18 cellular contexts compared by ENCODE assay signal in the genomic region with DNA sequence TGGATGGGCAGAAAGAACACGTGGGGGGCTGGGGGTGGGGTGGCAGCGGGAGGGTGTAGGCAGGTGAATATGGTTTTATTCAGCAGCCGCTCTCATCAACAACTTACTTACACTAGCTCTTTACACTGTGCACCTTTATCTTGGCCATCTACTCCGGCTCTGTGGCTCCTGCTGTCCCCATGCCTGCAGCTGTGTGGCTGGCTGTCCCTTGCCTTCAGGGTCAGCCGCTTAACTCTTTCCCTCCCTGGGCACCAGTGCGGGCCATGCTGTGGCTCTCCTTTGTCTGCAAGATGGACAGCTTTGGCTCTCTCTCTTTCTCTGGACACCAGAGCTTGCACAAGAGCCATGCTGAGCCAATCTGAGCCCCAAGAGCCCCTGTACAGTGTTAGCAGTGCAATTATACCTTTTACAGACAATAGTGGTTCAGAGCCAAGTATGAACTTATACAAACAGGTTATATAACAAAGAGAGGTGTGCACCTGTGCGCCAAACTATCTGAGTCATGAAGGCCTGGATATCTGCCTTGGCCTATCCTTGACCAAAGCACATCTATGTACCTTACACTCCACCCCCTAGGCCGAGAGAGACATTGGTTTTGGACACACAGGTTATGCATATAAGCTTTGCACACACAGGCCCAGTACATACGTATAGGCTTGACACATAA.
DNase-seq lines count a peak whose midpoint lies in the region; ATAC-seq, FAIRE-seq and TF ChIP-seq lines count a peak whose summit lies in the region.
"Had no signal": no experiment of that assay in that cellular context is flagged by ENCODE, and none has a peak within 500 bp of the region (broad histone marks: within the 10 kb centered on the region; RNA-seq: fewer than 3 reads in every experiment).

No MANE protein-coding gene starts in this region.

- no peak overlapping the region for H3K9ac ChIP-seq in keratinocyte (ENCODE audit: control insufficient read depth, extremely low read depth, insufficient read depth, low read length)

- H4K20me1 ChIP-seq in keratinocyte (ENCODE audit: control insufficient read depth, extremely low read depth, insufficient read depth, low read length) = no peaks in the 10 kb centered on the region

- no peaks in the 10 kb centered on the region for H3K27me3 Mint-ChIP-seq in natural killer cell (ENCODE audit: low read depth in 2 of 2)

- no peaks in the 10 kb centered on the region for H3K36me3 ChIP-seq in keratinocyte (ENCODE audit: control insufficient read depth in 2 of 2, extremely low read depth in 1 of 2, insufficient read depth in 2 of 2, low read length in 2 of 2)

- dilution Hi-C loops in keratinocyte (cut with MboI; ENCODE audit: extremely low pct_ligation_motif_present, low sequenced_read_pairs) = no loop called here

- no peak overlapping the region for H3K27ac ChIP-seq in keratinocyte (ENCODE audit: control insufficient read depth, insufficient read depth, low read length)
- H3K27ac ChIP-seq: A549 had no signal

- no peaks in the 10 kb centered on the region for H3K27me3 ChIP-seq in keratinocyte (ENCODE audit: control insufficient read depth, extremely low read depth, insufficient read depth, low read length)

- H3K4me1 ChIP-seq in keratinocyte (ENCODE audit: control insufficient read depth, extremely low read depth, insufficient read depth, low read length) = peaks cover 19% of the 10 kb centered on the region
- H3K4me1 ChIP-seq: A549 had no signal

- H3K36me3 Mint-ChIP-seq in natural killer cell = no peaks in the 10 kb centered on the region

- ATAC-seq in GM21737 (IDR thresholded peaks at IDR 0.05; ENCODE audit: unreplicated experiment) (no peak), natural killer cell (no peak)
- ATAC-seq: A549 had no signal

- FAIRE-seq in keratinocyte (lab: Jason Lieb, UNC) = peak; percentile 61
- FAIRE-seq: A549, GM12891 had no signal

- TF ChIP-seq CTCF in LNCaP clone FGC (IDR thresholded peaks at IDR 0.05; ENCODE audit: control insufficient read depth, extremely low read depth, insufficient read depth) (no peak), keratinocyte (optimal IDR thresholded peaks at IDR 0.05 in 1 of 3, IDR thresholded peaks at IDR 0.05 in 1 of 3, conservative IDR thresholded peaks at IDR 0.05 in 1 of 3; ENCODE audit: extremely low read depth in 1 of 3, insufficient read depth in 2 of 3, low read length in 3 of 3) (no peak), natural killer cell (IDR thresholded peaks at IDR 0.05) (no peak)

- no peaks in the 10 kb centered on the region for H3K9me3 ChIP-seq in keratinocyte (ENCODE audit: control insufficient read depth, low read depth, low read length)

- H3K4me1 Mint-ChIP-seq in natural killer cell = peaks cover 5 to 32% of the 10 kb centered on the region in 2 donors

- no peak overlapping the region for H3K4me2 ChIP-seq in keratinocyte (ENCODE audit: control insufficient read depth, extremely low read depth, insufficient read depth, low read depth, low read length)
- H3K4me2 ChIP-seq: A549 had no signal

- no peaks in the 10 kb centered on the region for H3K79me2 ChIP-seq in keratinocyte (ENCODE audit: control insufficient read depth, insufficient read depth, low read length)

- DNase-seq in NCI-H510A treated with DMSO at 0.1 percent for 48 hours (lab: John Stamatoyannopoulos, UW) = peak; percentile 7
- DNase-seq in NCI-H510A (lab: John Stamatoyannopoulos, UW) = no peak
- peak; percentile 11 for DNase-seq in LNCaP clone FGC (ENCODE audit: low read depth)
- peak; percentile 82 for DNase-seq in SK-N-DZ (ENCODE audit: low spot score)
- no peak for DNase-seq in keratinocyte (ENCODE audit: low read depth, low spot score)
- no peak for DNase-seq in middle frontal gyrus (ENCODE audit: extremely low spot score, low spot score)
- no peak for DNase-seq in natural killer cell
- DNase-seq: C1 segment of cervical spinal cord, GF-D8, GOT3, MM.1S, NCI-H2029 treated with DMSO at 0.1 percent for 48 hours, NCI-H2171 treated with DMSO at 0.1 percent for 48 hours, NCI-H446 treated with DMSO at 0.1 percent for 48 hours, SW 1271 had no signal

- no peaks in the 10 kb centered on the region for H3K9me1 ChIP-seq in keratinocyte (ENCODE audit: control insufficient read depth, extremely low read depth, insufficient read depth, low read length)

- intact Hi-C loops in natural killer cell (cut with micrococcal nuclease) = no loop called here

- no peak overlapping the region for H2AFZ ChIP-seq in keratinocyte (ENCODE audit: control insufficient read depth, low read length)

- no peak overlapping the region for H3K4me3 ChIP-seq in LNCaP clone FGC (ENCODE audit: low read depth, low read length)
- no peak overlapping the region for H3K4me3 ChIP-seq in keratinocyte (ENCODE audit: control insufficient read depth in 2 of 3, extremely low read depth in 1 of 3, insufficient read depth in 2 of 3, low read depth in 1 of 3, low read length in 3 of 3)
- H3K4me3 ChIP-seq: A549 had no signal

- H3K4me3 Mint-ChIP-seq in natural killer cell = no peak overlapping the region

- H3K9me3 Mint-ChIP-seq in natural killer cell = no peaks in the 10 kb centered on the region

- no peak overlapping the region for H3K27ac Mint-ChIP-seq in natural killer cell

Comparison
In these comparisons a context has a peak if more than half of its experiments do, and no peak if none do; other contexts are left out.
1. DNase-seq: peak in NCI-H510A treated with DMSO at 0.1 percent for 48 hours (single experiment), LNCaP clone FGC (single experiment) and SK-N-DZ (single experiment); none in NCI-H510A (single experiment), keratinocyte (single experiment), middle frontal gyrus (single experiment) and natural killer cell (single experiment).